19 cellular contexts compared by ENCODE assay signal in genomic region chr20:11372831-11373230, GRCh38.
DNase-seq lines count a peak whose midpoint lies in the region; ATAC-seq, FAIRE-seq and TF ChIP-seq lines count a peak whose summit lies in the region.
"Had no signal": no experiment of that assay in that cellular context is flagged by ENCODE, and none has a peak within 500 bp of the region (broad histone marks: within the 10 kb centered on the region; RNA-seq: fewer than 3 reads in every experiment).

No MANE protein-coding gene starts in this region.

- no peak for ATAC-seq in activated T-cell treated with anti-CD3 and anti-CD28 coated beads, Interleukin-2, amount 50 U/mL, for 4 hours
- ATAC-seq in GM18517 (IDR thresholded peaks at IDR 0.05; ENCODE audit: unreplicated experiment) (no peak), HG02981 (IDR thresholded peaks at IDR 0.05; ENCODE audit: unreplicated experiment) (no peak)
- ATAC-seq: PC-3, SK-N-SH treated with all-trans-retinoic acid at 6 μM for 48 hours had no signal

- WGBS in testis, 2 donors, result 70 to 82% methylated on average over 3 of the region's 3 CpGs

- no peaks in the 10 kb centered on the region for H3K4me1 Mint-ChIP-seq in activated T-cell treated with anti-CD3 and anti-CD28 coated beads, Interleukin-2, amount 50 U/mL, for 4 hours (ENCODE audit: low read depth)
- H3K4me1 Mint-ChIP-seq: CD14-positive monocyte, IgD-negative memory B cell had no signal

- H3K9me3 ChIP-seq in neuron (ENCODE audit: low read length) (no peaks in the 10 kb centered on the region), testis (no peaks in the 10 kb centered on the region)

- DNase-seq in RPMI7951 (ENCODE audit: low read depth), result peak; percentile 23
- no peak for DNase-seq in testis
- no peak for DNase-seq in activated T-cell treated with anti-CD3 and anti-CD28 coated beads, Interleukin-2, amount 50 U/mL, for 4 hours
- DNase-seq: AML-193, Karpas-422, NCI-H1092 treated with DMSO at 0.1 percent for 48 hours, NCI-H2171, NCI-H526, PC-3, SIG-M5 had no signal

- intact Hi-C loops in testis (cut with DNase I; ENCODE audit: low total_unique reads), result no loop called here

- H3K4me3 ChIP-seq in neuron (ENCODE audit: low read length) (no peak overlapping the region), testis (no peak overlapping the region)

- peak; percentile 66 for FAIRE-seq in endometrium (lab: Jason Lieb, UNC)
- FAIRE-seq: H54 had no signal

- no peaks in the 10 kb centered on the region for H3K36me3 ChIP-seq in neuron (ENCODE audit: insufficient read depth, low read length)
- no peaks in the 10 kb centered on the region for H3K36me3 ChIP-seq in testis (ENCODE audit: low read depth, missing control alignments)

- H3K27me3 Mint-ChIP-seq in activated T-cell treated with anti-CD3 and anti-CD28 coated beads, Interleukin-2, amount 50 U/mL, for 4 hours (ENCODE audit: low read depth), result no peaks in the 10 kb centered on the region
- H3K27me3 Mint-ChIP-seq: IgD-negative memory B cell had no signal

- H3K27me3 ChIP-seq in neuron (ENCODE audit: insufficient read depth, low read length), result no peaks in the 10 kb centered on the region
- H3K27me3 ChIP-seq in testis, result no peaks in the 10 kb centered on the region

- no peaks in the 10 kb centered on the region for H3K36me3 Mint-ChIP-seq in activated T-cell treated with anti-CD3 and anti-CD28 coated beads, Interleukin-2, amount 50 U/mL, for 4 hours (ENCODE audit: insufficient read depth)
- H3K36me3 Mint-ChIP-seq: CD14-positive monocyte, IgD-negative memory B cell had no signal

- no peak for TF ChIP-seq CTCF in testis (IDR thresholded peaks at IDR 0.05)

- H3K27ac ChIP-seq in testis, result no peak overlapping the region
- H3K27ac ChIP-seq: RWPE1 had no signal

- peaks cover 4% of the 10 kb centered on the region for H3K9me3 Mint-ChIP-seq in activated T-cell treated with anti-CD3 and anti-CD28 coated beads, Interleukin-2, amount 50 U/mL, for 4 hours
- H3K9me3 Mint-ChIP-seq: IgD-negative memory B cell had no signal

- no peak overlapping the region for H3K4me3 Mint-ChIP-seq in activated T-cell treated with anti-CD3 and anti-CD28 coated beads, Interleukin-2, amount 50 U/mL, for 4 hours
- H3K4me3 Mint-ChIP-seq: CD14-positive monocyte, IgD-negative memory B cell had no signal

- no peak for TF ChIP-seq POLR2A in testis (IDR thresholded peaks at IDR 0.05)

- H3K4me1 ChIP-seq in neuron (ENCODE audit: insufficient read depth, low read length) (peaks cover 8% of the 10 kb centered on the region), testis (no peaks in the 10 kb centered on the region)

- peak overlapping the region; percentile 3 for H2AFZ ChIP-seq in neuron (ENCODE audit: low read depth, low read length)
